In the genomic region with DNA sequence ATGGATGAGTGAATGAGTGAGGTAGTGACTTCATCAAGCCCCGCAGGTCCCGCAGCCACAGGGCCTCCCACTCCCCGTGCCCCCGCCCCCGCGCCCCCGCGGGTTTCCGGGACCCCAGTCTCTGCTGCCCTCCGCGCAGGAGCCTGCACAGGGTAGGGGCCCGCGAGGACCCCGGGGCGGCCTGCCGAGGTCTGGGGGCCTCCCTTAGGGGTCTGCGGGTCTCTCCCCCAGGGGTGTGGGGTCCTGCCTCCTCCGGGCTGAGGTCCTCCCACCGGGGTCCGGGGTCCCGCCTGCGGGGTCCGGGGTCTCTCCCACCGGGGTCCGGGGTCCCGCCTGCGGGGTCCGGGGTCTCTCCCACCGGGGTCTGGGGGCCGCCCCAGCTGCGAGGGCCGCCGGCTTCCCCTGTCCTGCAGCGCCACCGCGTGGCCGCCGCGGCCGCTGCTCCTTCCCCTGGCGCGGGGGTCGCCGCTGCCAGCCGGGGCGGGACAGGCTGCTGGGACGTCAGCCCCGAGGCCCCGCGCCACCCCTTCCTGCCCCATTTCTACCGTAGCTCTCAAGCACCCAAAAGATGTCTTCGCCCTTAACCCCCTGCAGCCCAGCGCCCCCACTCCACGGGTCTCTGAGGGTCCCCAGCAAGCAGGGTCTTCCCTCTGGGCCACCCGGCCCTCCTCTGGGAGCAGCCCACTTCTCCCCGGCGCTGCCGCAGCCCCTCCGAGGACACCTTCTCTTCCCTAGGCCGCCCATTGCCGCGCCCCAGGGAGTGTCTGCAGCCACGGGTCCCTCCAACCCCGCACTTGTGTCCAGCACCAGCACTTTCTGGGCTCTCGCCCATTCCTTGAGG, we compare ENCODE assay signal across 8 cellular contexts. TPM values are rescaled to one million over a fixed set of nuclear protein-coding genes. Genes with fewer than 3 reads are reported as not detected.
DNase-seq lines count a peak whose midpoint lies in the region; ATAC-seq and TF ChIP-seq lines count a peak whose summit lies in the region.

No MANE protein-coding gene starts in this region.

- H3K27me3 ChIP-seq in adrenal gland (no peaks in the 10 kb centered on the region), kidney epithelial cell (ENCODE audit: control insufficient read depth, insufficient read depth, low read length) (peaks cover 24% of the 10 kb centered on the region), tibial artery (peaks cover 0 to 5% of the 10 kb centered on the region in 2 donors)

- TF ChIP-seq CTCF in adrenal gland (IDR thresholded peaks at IDR 0.05) (peak; percentile 8 to 88 (median 65)), kidney epithelial cell (IDR thresholded peaks at IDR 0.05; ENCODE audit: insufficient read depth, low read length, poor library complexity, severe bottlenecking) (peak; percentile 5), tibial artery (IDR thresholded peaks at IDR 0.05) (peak; percentile 77 to 78)

- TF ChIP-seq POLR2A in adrenal gland (IDR thresholded peaks at IDR 0.05): no peak

- H3K9me3 ChIP-seq in adrenal gland (replicated peaks in 1 of 3) (no peaks in the 10 kb centered on the region), tibial artery (no peaks in the 10 kb centered on the region)

- intact Hi-C loops in adrenal gland (cut with DNase I): loop anchor here (2.0 to 5.0 kb wide), 2 partner anchors 554 kb away; no protein-coding TSS in a partner anchor
- intact Hi-C loops in tibial artery (cut with DNase I; ENCODE audit: low total_unique reads): loop anchor here (2.0 kb wide), 1 partner anchor 554 kb away; no protein-coding TSS in a partner anchor
- intact Hi-C loops in posterior vena cava (cut with DNase I): loop anchor here (2.0 to 5.0 kb wide), 3 partner anchors 114 to 554 kb away; no protein-coding TSS in a partner anchor

- no peak for ATAC-seq in GM21423 (IDR thresholded peaks at IDR 0.05; ENCODE audit: unreplicated experiment)

- 6 to 14% (median 7%) methylated on average over 24 to 65 of the region's 65 CpGs for WGBS in adrenal gland, 4 donors

- H3K4me1 ChIP-seq in adrenal gland (replicated peaks in 1 of 2) (peaks cover 4 to 8% of the 10 kb centered on the region in 2 donors), tibial artery (peaks cover 0 to 28% (median 12%) of the 10 kb centered on the region in 4 donors)

- H3K36me3 ChIP-seq in adrenal gland (replicated peaks in 1 of 2) (no peaks in the 10 kb centered on the region), kidney epithelial cell (ENCODE audit: control insufficient read depth, insufficient read depth, low read length) (no peaks in the 10 kb centered on the region), tibial artery (no peaks in the 10 kb centered on the region)

- DNase-seq in GM03348 (ENCODE audit: low spot score) (peak; percentile 81), NCI-H69 (lab: John Stamatoyannopoulos, UW) (peak; percentile 43), adrenal gland (no peak), kidney epithelial cell (ENCODE audit: low read depth) (no peak), tibial artery (no peak), HPDE6-E6E7 (ENCODE audit: extremely low spot score) (no peak), posterior vena cava (ENCODE audit: low spot score) (no peak)

- H3K4me3 ChIP-seq in adrenal gland: no peak overlapping the region
- H3K4me3 ChIP-seq in kidney epithelial cell (ENCODE audit: low read depth, low read length): no peak overlapping the region
- peak overlapping the region in 1 of 2 donors; percentile 16 for H3K4me3 ChIP-seq in tibial artery

- H3K27ac ChIP-seq in adrenal gland (no peak overlapping the region), tibial artery (no peak overlapping the region)

RNA-seq across cellular contexts. Expression of gene CHMP6, which starts 10.4 kb away (rescaled TPM):
- total RNA-seq in adrenal gland (10 to 100 TPM; 22.6 to 35.3 (median 27.0) TPM), kidney epithelial cell (26.6 and 36.6 TPM in 2 replicates), posterior vena cava (10 to 100 TPM; 23.7 to 25.9 TPM)
- 10 to 100 TPM; 23.8 to 33.7 (median 24.4) TPM for polyA plus RNA-seq in adrenal gland

RNA-seq across cellular contexts. Expression of gene BAIAP2, which starts 53.7 kb away (rescaled TPM):
- 10 to 100 TPM in 7 of 8 donors, 1 to 10 TPM in 1; 7.8 to 19.9 (median 15.3) TPM for total RNA-seq in adrenal gland
- polyA plus RNA-seq in adrenal gland: 10 to 100 TPM in 2 of 3 donors, 1 to 10 TPM in 1; 8.7 to 33.4 (median 12.1) TPM
- total RNA-seq in kidney epithelial cell: 80.3 and 83.4 TPM in 2 replicates
- 10 to 100 TPM; 18.2 to 30.5 TPM for total RNA-seq in posterior vena cava

Comparison
In these comparisons a context has a peak if more than half of its experiments do, and no peak if none do; other contexts are left out.
1. DNase-seq: peak in GM03348 (single experiment) and NCI-H69 (single experiment); none in adrenal gland (0 of 7), kidney epithelial cell (single experiment), tibial artery (0 of 2), HPDE6-E6E7 (single experiment) and posterior vena cava (single experiment).
2. CTCF ChIP-seq: peak in every context shown above with its lines; median percentile 78 in tibial artery; 65 in adrenal gland; 5 in kidney epithelial cell.